Comparison of ENCODE assay signal across 9 cellular contexts in the genomic region with DNA sequence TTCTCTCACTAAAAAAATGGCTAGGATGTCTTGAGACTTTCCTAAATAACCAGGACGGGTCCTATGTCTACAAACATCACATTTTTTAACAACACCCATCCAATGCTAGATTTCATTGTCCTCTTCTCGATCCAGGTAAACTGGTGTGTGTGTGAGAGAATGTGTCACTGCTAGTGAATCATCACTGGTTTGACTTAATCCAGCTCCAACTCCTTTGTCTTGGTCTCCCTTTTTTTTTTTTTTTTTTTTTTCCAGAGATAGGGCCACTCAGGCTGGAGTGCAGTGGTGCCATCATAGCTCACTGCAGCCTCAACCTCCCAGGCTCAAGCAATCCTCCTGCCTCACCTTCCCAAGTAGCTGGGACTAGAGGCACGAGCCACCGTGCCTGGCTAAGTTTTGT. TPM values are rescaled to one million over a fixed set of nuclear protein-coding genes. Genes with fewer than 3 reads are reported as not detected.
A peak's percentile ranks its signal among the peaks of the same experiment; 100 is the strongest.
DNase-seq lines count a peak whose midpoint lies in the region; ATAC-seq and TF ChIP-seq lines count a peak whose summit lies in the region.
"Had no signal": no experiment of that assay in that cellular context is flagged by ENCODE, and none has a peak within 500 bp of the region (broad histone marks: within the 10 kb centered on the region; RNA-seq: fewer than 3 reads in every experiment).

No MANE protein-coding gene starts in this region.

- H3K23ac ChIP-seq in mesendoderm (ENCODE audit: low read length): no peak overlapping the region

- peak overlapping the region in 2 of 3 donors; percentile 42 to 52 for H3K27ac Mint-ChIP-seq in CD4-positive, CD25-positive, alpha-beta regulatory T cell

- no peak overlapping the region for H4K5ac ChIP-seq in mesendoderm (ENCODE audit: low read length)

- H3K79me2 ChIP-seq in mesendoderm (ENCODE audit: control insufficient read depth, insufficient read depth, low read length): peaks cover 15% of the 10 kb centered on the region

- no peak overlapping the region for H4K8ac ChIP-seq in mesendoderm (ENCODE audit: low read depth, low read length)

- no peaks in the 10 kb centered on the region for H3K79me1 ChIP-seq in mesendoderm (ENCODE audit: low read length)

- peak overlapping the region; percentile 97 for H3K9ac ChIP-seq in mesendoderm (ENCODE audit: low read length)

- no peaks in the 10 kb centered on the region for H3K9me3 ChIP-seq in CD4-positive, CD25-positive, alpha-beta regulatory T cell (ENCODE audit: control insufficient read depth in 2 of 2, low read length in 2 of 2)
- no peaks in the 10 kb centered on the region for H3K9me3 ChIP-seq in left lung
- H3K9me3 ChIP-seq: thyroid gland had no signal

- TF ChIP-seq CTCF in brain microvascular endothelial cell (IDR thresholded peaks at IDR 0.05; ENCODE audit: low read depth, low read length, missing control alignments) (no peak), left lung (IDR thresholded peaks at IDR 0.05) (no peak)

- no peak overlapping the region for H2BK15ac ChIP-seq in mesendoderm (replicated peaks; ENCODE audit: low read depth)

- peak overlapping the region; percentile 49 to 90 (median 80) for H3K4me3 Mint-ChIP-seq in CD4-positive, CD25-positive, alpha-beta regulatory T cell

- no peak overlapping the region for H2BK5ac ChIP-seq in mesendoderm (ENCODE audit: low read length)

- peak overlapping the region; percentile 100 for H3K56ac ChIP-seq in mesendoderm (ENCODE audit: low read length)

- peak overlapping the region; percentile 90 for H3K4me2 ChIP-seq in mesendoderm (ENCODE audit: low read length)

- peak overlapping the region; percentile 29 for H3K18ac ChIP-seq in mesendoderm (ENCODE audit: low read length)

- peaks cover 8% of the 10 kb centered on the region for H3K27me3 ChIP-seq in CD4-positive, CD25-positive, alpha-beta regulatory T cell (ENCODE audit: control insufficient read depth, insufficient read depth, low read length)
- H3K27me3 ChIP-seq in brain microvascular endothelial cell (replicated peaks): peaks cover 14% of the 10 kb centered on the region
- no peaks in the 10 kb centered on the region for H3K27me3 ChIP-seq in mesendoderm (ENCODE audit: insufficient read depth, low read length, poor library complexity)
- H3K27me3 ChIP-seq in left lung: peaks cover 17 to 66% of the 10 kb centered on the region in 2 donors

- no peak for ATAC-seq in CD4-positive, CD25-positive, alpha-beta regulatory T cell (ENCODE audit: low read depth in 2 of 2)
- no peak for ATAC-seq in left lung

- intact Hi-C loops in left lung (cut with DNase I): loop anchor here in 1 of 2 donors (10.0 kb wide), 1 partner anchor 173 kb away; no protein-coding TSS in a partner anchor

- no peak for DNase-seq in CD4-positive, CD25-positive, alpha-beta regulatory T cell
- DNase-seq in HPDE6-E6E7 (ENCODE audit: extremely low spot score): peak; percentile 77
- DNase-seq in brain microvascular endothelial cell: no peak
- DNase-seq in mesendoderm: peak; percentile 71
- no peak for DNase-seq in left lung
- no peak for DNase-seq in UCSD-AML1 (lab: John Stamatoyannopoulos, UW; ENCODE audit: unreplicated experiment)
- no peak for DNase-seq in MV-4-11 (lab: John Stamatoyannopoulos, UW)
- DNase-seq in NCI-H146 (lab: John Stamatoyannopoulos, UW): no peak

- peaks cover 8% of the 10 kb centered on the region for H3K36me3 ChIP-seq in CD4-positive, CD25-positive, alpha-beta regulatory T cell (ENCODE audit: control insufficient read depth, insufficient read depth, low read length)
- H3K36me3 ChIP-seq in brain microvascular endothelial cell (replicated peaks) (peaks cover 23% of the 10 kb centered on the region), mesendoderm (ENCODE audit: control insufficient read depth, insufficient read depth, low read length) (peaks cover 3% of the 10 kb centered on the region), left lung (peaks cover under 1 to 22% of the 10 kb centered on the region in 2 donors)

- no peak overlapping the region for H2AK5ac ChIP-seq in mesendoderm (ENCODE audit: low read length)

- no peak overlapping the region for H3K4me3 ChIP-seq in CD4-positive, CD25-positive, alpha-beta regulatory T cell (ENCODE audit: low read depth, low read length)
- H3K4me3 ChIP-seq in brain microvascular endothelial cell (ENCODE audit: low read depth, low read length): peak overlapping the region; percentile 54
- H3K4me3 ChIP-seq in mesendoderm (ENCODE audit: low read length): no peak overlapping the region
- no peak overlapping the region for H3K4me3 ChIP-seq in left lung

- no peak overlapping the region for H3K4ac ChIP-seq in mesendoderm (ENCODE audit: low read depth, low read length)

- peaks cover 52% of the 10 kb centered on the region for H3K4me1 ChIP-seq in CD4-positive, CD25-positive, alpha-beta regulatory T cell (ENCODE audit: control insufficient read depth, insufficient read depth, low read length, poor library complexity, severe bottlenecking)
- H3K4me1 ChIP-seq in mesendoderm (ENCODE audit: control insufficient read depth, low read depth, low read length) (peaks cover 2% of the 10 kb centered on the region), left lung (peaks cover 34 to 66% of the 10 kb centered on the region in 2 donors)

- H3K27me3 Mint-ChIP-seq in CD4-positive, CD25-positive, alpha-beta regulatory T cell: peaks cover 51% of the 10 kb centered on the region

- no peak overlapping the region for H2BK120ac ChIP-seq in mesendoderm (ENCODE audit: low read depth, low read length)

- peaks cover 17% of the 10 kb centered on the region for H3K36me3 Mint-ChIP-seq in CD4-positive, CD25-positive, alpha-beta regulatory T cell

- peaks cover 0 to 48% (median 32%) of the 10 kb centered on the region in 4 donors for H3K4me1 Mint-ChIP-seq in CD4-positive, CD25-positive, alpha-beta regulatory T cell

- in situ Hi-C loops in brain microvascular endothelial cell (cut with HindIII; ENCODE audit: low pct_ligation_motif_present, low sequenced_read_pairs): no loop called here

- WGBS in mesendoderm (ENCODE audit: extremely low coverage, insufficient coverage, low lambda C conversion rate): no CpG with 5 or more reads among the region's 4 CpGs

- H3K27ac ChIP-seq in CD4-positive, CD25-positive, alpha-beta regulatory T cell (ENCODE audit: insufficient read depth, low read length, poor library complexity, severe bottlenecking): no peak overlapping the region
- no peak overlapping the region for H3K27ac ChIP-seq in brain microvascular endothelial cell
- peak overlapping the region; percentile 95 for H3K27ac ChIP-seq in mesendoderm (ENCODE audit: low read depth, low read length)
- H3K27ac ChIP-seq in left lung: no peak overlapping the region

- H3K9me3 Mint-ChIP-seq in CD4-positive, CD25-positive, alpha-beta regulatory T cell: peaks cover 0 to 4% (median 0%) of the 10 kb centered on the region in 7 donors

RNA-seq across cellular contexts. Expression of gene UFSP1, which starts 2.0 kb away (rescaled TPM):
- total RNA-seq in CD4-positive, CD25-positive, alpha-beta regulatory T cell: 0.94 TPM
- 1 to 10 TPM in 3 of 4 donors, under 1 TPM in 1; 0.39 to 4.8 (median 1.9) TPM for polyA plus RNA-seq in CD4-positive, CD25-positive, alpha-beta regulatory T cell
- 2.1 TPM for polyA plus RNA-seq in mesendoderm (2013, experiment 1 of 2)
- 2.2 TPM for polyA plus RNA-seq in mesendoderm (2013, experiment 2 of 2)
- total RNA-seq in left lung: 1 to 10 TPM; 1.8 to 4.4 TPM

RNA-seq across cellular contexts. Expression of gene ACHE, which starts 4.1 kb away (rescaled TPM):
- total RNA-seq in CD4-positive, CD25-positive, alpha-beta regulatory T cell: 0.20 TPM
- polyA plus RNA-seq in CD4-positive, CD25-positive, alpha-beta regulatory T cell: not detected
- 25.8 TPM for polyA plus RNA-seq in mesendoderm (2013, experiment 1 of 2)
- polyA plus RNA-seq in mesendoderm (2013, experiment 2 of 2): 24.9 TPM
- total RNA-seq in left lung: 1 to 10 TPM; 2.4 to 3.3 TPM

RNA-seq across cellular contexts. Expression of gene SRRT, which starts 16.7 kb away (rescaled TPM):
- 234 TPM for total RNA-seq in CD4-positive, CD25-positive, alpha-beta regulatory T cell
- polyA plus RNA-seq in CD4-positive, CD25-positive, alpha-beta regulatory T cell: 10 to 100 TPM; 31.9 to 40.7 (median 36.7) TPM
- 168 TPM for polyA plus RNA-seq in mesendoderm (2013, experiment 1 of 2)
- polyA plus RNA-seq in mesendoderm (2013, experiment 2 of 2): 157 TPM
- 100 to 1,000 TPM in 1 of 2 donors, 10 to 100 TPM in 1; 91.4 to 119 TPM for total RNA-seq in left lung

RNA-seq across cellular contexts. Expression of gene TRIP6, which starts 24.4 kb away (rescaled TPM):
- total RNA-seq in CD4-positive, CD25-positive, alpha-beta regulatory T cell: 8.4 TPM
- 1 to 10 TPM; 2.8 to 5.8 (median 3.5) TPM for polyA plus RNA-seq in CD4-positive, CD25-positive, alpha-beta regulatory T cell
- polyA plus RNA-seq in mesendoderm (2013, experiment 1 of 2): 84.1 TPM
- polyA plus RNA-seq in mesendoderm (2013, experiment 2 of 2): 85.5 TPM
- total RNA-seq in left lung: 10 to 100 TPM; 72.9 to 84.9 TPM

RNA-seq across cellular contexts. Expression of gene SLC12A9, which starts 39.0 kb away (rescaled TPM):
- total RNA-seq in CD4-positive, CD25-positive, alpha-beta regulatory T cell: 42.7 TPM
- 1 to 10 TPM; 5.7 to 8.6 (median 6.1) TPM for polyA plus RNA-seq in CD4-positive, CD25-positive, alpha-beta regulatory T cell
- 16.0 TPM for polyA plus RNA-seq in mesendoderm (2013, experiment 1 of 2)
- 16.1 TPM for polyA plus RNA-seq in mesendoderm (2013, experiment 2 of 2)
- 10 to 100 TPM; 35.7 to 49.9 TPM for total RNA-seq in left lung

Comparison
In these comparisons a context has a peak if more than half of its experiments do, and no peak if none do; other contexts are left out.
1. DNase-seq: peak in HPDE6-E6E7 (single experiment) and mesendoderm (single experiment); none in CD4-positive, CD25-positive, alpha-beta regulatory T cell (0 of 3), brain microvascular endothelial cell (single experiment), left lung (0 of 2), UCSD-AML1 (single experiment), MV-4-11 (single experiment) and NCI-H146 (single experiment).